In the genomic region with DNA sequence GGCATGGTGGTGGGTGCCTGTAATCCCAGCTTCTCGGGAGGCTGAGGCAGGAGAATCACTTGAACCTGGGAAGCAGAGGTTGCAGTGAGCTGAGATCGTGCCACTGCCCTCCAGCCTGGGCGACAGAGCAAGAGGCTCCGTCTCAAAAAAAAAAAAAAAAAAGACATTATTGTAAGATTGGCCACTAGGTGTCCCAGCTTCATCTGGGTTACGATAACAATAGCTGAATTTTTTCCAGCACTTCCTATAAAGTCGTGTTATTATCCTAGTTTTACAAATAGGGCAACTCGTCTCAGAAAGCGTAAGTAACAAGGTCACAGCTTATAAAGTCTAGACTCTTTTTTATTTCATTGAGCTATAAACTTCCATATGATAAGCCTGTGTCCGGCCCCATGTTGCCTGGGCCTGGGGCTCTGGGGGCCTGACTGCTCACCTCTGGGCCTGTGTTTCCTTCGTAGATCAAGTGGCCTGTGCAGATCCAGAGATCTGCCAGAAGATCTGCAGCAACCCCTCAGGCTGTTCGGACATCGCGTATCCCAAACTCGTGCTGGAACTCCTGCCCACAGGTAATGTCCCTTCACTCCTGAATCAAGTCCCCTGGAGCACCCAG, we compare ENCODE assay signal across 8 cellular contexts.
DNase-seq lines count a peak whose midpoint lies in the region; ATAC-seq and TF ChIP-seq lines count a peak whose summit lies in the region.

No MANE protein-coding gene starts in this region.

- TF ChIP-seq CTCF in left ventricle myocardium inferior (IDR thresholded peaks at IDR 0.05; ENCODE audit: borderline replicate concordance) (peak; percentile 59), foreskin keratinocyte (conservative IDR thresholded peaks at IDR 0.05) (peak; percentile 51), upper lobe of right lung (IDR thresholded peaks at IDR 0.05) (peak; percentile 43), omental fat pad (IDR thresholded peaks at IDR 0.05) (no peak)

- peaks cover 3% of the 10 kb centered on the region for H3K4me1 ChIP-seq in left ventricle myocardium inferior
- no peaks in the 10 kb centered on the region for H3K4me1 ChIP-seq in foreskin keratinocyte
- no peaks in the 10 kb centered on the region for H3K4me1 ChIP-seq in upper lobe of right lung

- H3K27me3 ChIP-seq in left ventricle myocardium inferior (ENCODE audit: low read depth), result no peaks in the 10 kb centered on the region
- no peaks in the 10 kb centered on the region for H3K27me3 ChIP-seq in foreskin keratinocyte
- no peaks in the 10 kb centered on the region for H3K27me3 ChIP-seq in upper lobe of right lung

- H3K27ac ChIP-seq in left ventricle myocardium inferior (replicated peaks), result no peak overlapping the region
- no peak overlapping the region for H3K27ac ChIP-seq in foreskin keratinocyte
- no peak overlapping the region for H3K27ac ChIP-seq in upper lobe of right lung

- ATAC-seq in left ventricle myocardium superior (no peak), foreskin keratinocyte (peak; percentile 27), upper lobe of right lung (no peak), omental fat pad (ENCODE audit: low FRiP score) (no peak)

- H3K9me3 ChIP-seq in left ventricle myocardium inferior (replicated peaks) (no peaks in the 10 kb centered on the region), upper lobe of right lung (no peaks in the 10 kb centered on the region)

- DNase-seq in left ventricle myocardium inferior, result no peak
- no peak for DNase-seq in left ventricle myocardium superior
- DNase-seq in SK-MEL-5 (ENCODE audit: low read depth, low spot score), result peak; percentile 32
- no peak for DNase-seq in foreskin keratinocyte
- no peak for DNase-seq in upper lobe of right lung
- DNase-seq in T1000 (lab: John Stamatoyannopoulos, UW), result no peak
- DNase-seq in NCI-H446 treated with DMSO at 0.1 percent for 48 hours (lab: John Stamatoyannopoulos, UW), result no peak
- no peak for DNase-seq in omental fat pad (ENCODE audit: low spot score)

- H3K36me3 ChIP-seq in left ventricle myocardium inferior, result no peaks in the 10 kb centered on the region
- no peaks in the 10 kb centered on the region for H3K36me3 ChIP-seq in upper lobe of right lung

- no peak overlapping the region for H3K4me3 ChIP-seq in left ventricle myocardium inferior
- H3K4me3 ChIP-seq in upper lobe of right lung, result no peak overlapping the region

- intact Hi-C loops in left ventricle myocardium inferior (cut with micrococcal nuclease), result no loop called here
- intact Hi-C loops in left ventricle myocardium superior (cut with micrococcal nuclease), result no loop called here
- intact Hi-C loops in upper lobe of right lung (cut with DNase I), result no loop called here

- in situ Hi-C loops in SK-MEL-5 (cut with HindIII; ENCODE audit: low pct_unique_long_range_greater_than_20kb, low sequenced_read_pairs), result no loop called here

Comparison
In these comparisons a context has a peak if more than half of its experiments do, and no peak if none do; other contexts are left out.
1. CTCF ChIP-seq: peak in left ventricle myocardium inferior (single experiment), foreskin keratinocyte (single experiment) and upper lobe of right lung (single experiment); none in omental fat pad (0 of 3).